Comparison of ENCODE assay signal across 18 cellular contexts in genomic region chr9:3698531-3698930, GRCh38.
DNase-seq lines count a peak whose midpoint lies in the region; ATAC-seq lines count a peak whose summit lies in the region.
"Had no signal": no experiment of that assay in that cellular context is flagged by ENCODE, and none has a peak within 500 bp of the region (broad histone marks: within the 10 kb centered on the region; RNA-seq: fewer than 3 reads in every experiment).

No MANE protein-coding gene starts in this region.

- peaks cover 0 to 15% (median 1%) of the 10 kb centered on the region in 8 donors for H3K9me3 Mint-ChIP-seq in CD4-positive, alpha-beta memory T cell

- peaks cover 0 to 1% of the 10 kb centered on the region in 2 donors for H3K36me3 Mint-ChIP-seq in CD4-positive, alpha-beta memory T cell
- H3K36me3 Mint-ChIP-seq: CD4-positive, CD25-positive, alpha-beta regulatory T cell had no signal

- H3K4me3 Mint-ChIP-seq in CD4-positive, alpha-beta memory T cell, result no peak overlapping the region
- H3K4me3 Mint-ChIP-seq: CD4-positive, CD25-positive, alpha-beta regulatory T cell had no signal

- H3K9me3 ChIP-seq in SJCRH30 (replicated peaks), result no peaks in the 10 kb centered on the region
- H3K9me3 ChIP-seq in CD4-positive, alpha-beta memory T cell (ENCODE audit: control insufficient read depth in 1 of 2, low read length in 2 of 2), result no peaks in the 10 kb centered on the region
- H3K9me3 ChIP-seq: SK-N-SH had no signal

- no peaks in the 10 kb centered on the region for H3K4me1 Mint-ChIP-seq in CD4-positive, alpha-beta memory T cell
- H3K4me1 Mint-ChIP-seq: CD4-positive, CD25-positive, alpha-beta regulatory T cell had no signal

- POLR2A ChIA-PET in CD4-positive, alpha-beta memory T cell (lab: Charles Lee; ENCODE audit: partially characterized antibody), result no interaction called here

- peak overlapping the region; percentile 37 for H3K4me3 ChIP-seq in SJCRH30
- no peak overlapping the region for H3K4me3 ChIP-seq in CD4-positive, alpha-beta memory T cell (ENCODE audit: low read length in 2 of 2)

- ATAC-seq in GM21723 (IDR thresholded peaks at IDR 0.05; ENCODE audit: unreplicated experiment), result no peak
- no peak for ATAC-seq in HG03045 (IDR thresholded peaks at IDR 0.05; ENCODE audit: unreplicated experiment)
- no peak for ATAC-seq in HG03159 (IDR thresholded peaks at IDR 0.05; ENCODE audit: unreplicated experiment)

- CTCF ChIA-PET in CD4-positive, alpha-beta memory T cell (lab: Charles Lee; ENCODE audit: partially characterized antibody), result interaction anchor here (1.0 to 1.2 kb wide), 2 partner anchors 16 to 231 kb away, joined by 3 read pairs; no protein-coding TSS in a partner anchor

- intact Hi-C loops in CD4-positive, alpha-beta memory T cell (cut with micrococcal nuclease), result no loop called here

- H3K27ac ChIP-seq in SJCRH30, result no peak overlapping the region
- no peak overlapping the region for H3K27ac ChIP-seq in CD4-positive, alpha-beta memory T cell (ENCODE audit: low read depth, low read length)

- no peak overlapping the region for H3K27ac Mint-ChIP-seq in CD4-positive, alpha-beta memory T cell
- H3K27ac Mint-ChIP-seq: CD4-positive, CD25-positive, alpha-beta regulatory T cell had no signal

- H3K4me1 ChIP-seq in SJCRH30, result no peaks in the 10 kb centered on the region
- H3K4me1 ChIP-seq in CD4-positive, alpha-beta memory T cell (ENCODE audit: insufficient read depth, low read length), result no peaks in the 10 kb centered on the region

- no peaks in the 10 kb centered on the region for H3K36me3 ChIP-seq in SJCRH30
- no peaks in the 10 kb centered on the region for H3K36me3 ChIP-seq in CD4-positive, alpha-beta memory T cell (ENCODE audit: insufficient read depth, low read length)

- no peaks in the 10 kb centered on the region for H3K27me3 ChIP-seq in SJCRH30
- no peaks in the 10 kb centered on the region for H3K27me3 ChIP-seq in CD4-positive, alpha-beta memory T cell (ENCODE audit: insufficient read depth, low read length)

- H3K27me3 Mint-ChIP-seq in CD4-positive, alpha-beta memory T cell, result peaks cover 3 to 13% of the 10 kb centered on the region in 2 donors

- DNase-seq in DMS79 treated with DMSO at 0.1 percent for 48 hours (lab: John Stamatoyannopoulos, UW) (peak; percentile 90), NCI-H2107 (lab: John Stamatoyannopoulos, UW) (peak; percentile 24), SJCRH30 (peak; percentile 3 to 10), myocyte (ENCODE audit: low read depth) (peak; percentile 3)
- no peak for DNase-seq in CD4-positive, alpha-beta memory T cell
- DNase-seq: AML-193; Calu3; CD4-positive, CD25-positive, alpha-beta regulatory T cell; DND-41; GF-D8; H7; MM.1S; NCI-H2227 treated with DMSO at 0.1 percent for 48 hours; T-helper 1 cell had no signal

Comparison
In these comparisons a context has a peak if more than half of its experiments do, and no peak if none do; other contexts are left out.
1. DNase-seq: peak in DMS79 treated with DMSO at 0.1 percent for 48 hours (single experiment), NCI-H2107 (single experiment), SJCRH30 (2 of 2) and myocyte (single experiment); none in CD4-positive, alpha-beta memory T cell (0 of 5).